Comparison of ENCODE assay signal across 8 cellular contexts in the genomic region with DNA sequence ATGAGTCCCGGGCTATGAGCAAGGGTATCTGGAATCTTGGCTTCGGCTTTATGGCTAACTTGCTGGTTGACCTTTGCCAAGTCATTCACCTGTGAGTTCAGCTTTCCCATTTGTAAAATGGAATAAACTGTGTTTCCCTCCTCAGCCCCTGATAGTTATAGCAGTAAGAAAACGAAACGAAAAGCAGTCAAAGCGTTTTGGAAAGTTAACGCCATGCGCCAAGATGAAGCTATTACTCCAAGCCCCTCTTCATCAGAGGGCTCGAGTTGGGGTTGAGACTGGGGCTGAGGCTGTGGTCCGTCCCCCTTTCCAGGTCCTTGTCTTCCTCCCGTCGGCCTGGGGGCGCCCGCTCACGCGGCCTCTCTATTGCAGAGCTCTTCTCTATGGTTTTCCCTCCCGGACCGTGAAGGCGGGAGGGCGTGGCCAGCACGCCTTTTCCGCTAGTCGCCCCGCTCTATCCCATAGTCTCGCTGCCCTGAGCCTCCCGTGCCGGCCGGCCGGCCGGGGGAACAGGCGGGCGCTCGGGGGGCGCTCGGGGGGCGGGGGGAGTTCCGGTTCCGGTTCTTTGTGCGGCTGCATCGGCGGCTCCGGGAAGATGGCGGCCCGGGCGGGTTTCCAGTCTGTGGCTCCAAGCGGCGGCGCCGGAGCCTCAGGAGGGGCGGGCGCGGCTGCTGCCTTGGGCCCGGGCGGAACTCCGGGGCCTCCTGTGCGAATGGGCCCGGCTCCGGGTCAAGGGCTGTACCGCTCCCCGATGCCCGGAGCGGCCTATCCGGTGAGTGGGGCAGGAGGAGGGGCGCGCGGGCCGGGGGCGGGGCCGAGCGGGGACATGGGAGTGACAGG. TPM values are rescaled to one million over a fixed set of nuclear protein-coding genes. Genes with fewer than 3 reads are reported as not detected.
DNase-seq lines count a peak whose midpoint lies in the region; ATAC-seq, FAIRE-seq and TF ChIP-seq lines count a peak whose summit lies in the region.

A gene (plus strand): TSS at position 568 of the 840 bp plus-strand sequence. CDS start 28 bp downstream, at position 596.

- DNase-seq in DMS53 treated with DMSO at 0.1 percent for 48 hours (lab: John Stamatoyannopoulos, UW; ENCODE audit: unreplicated experiment) = peak; percentile 87
- DNase-seq in RCC 7860 (ENCODE audit: low spot score) = peak; percentile 76
- peak; percentile 82 for DNase-seq in activated T-helper 1 cell treated with Interleukin-2 at 50 U/mL for 16 hours (ENCODE audit: low read depth)
- DNase-seq in fibroblast of gingiva (ENCODE audit: low read depth) = peak; percentile 90
- DNase-seq in naive thymus-derived CD4-positive, alpha-beta T cell = peak; percentile 65 to 85 (median 76)
- peak; percentile 82 for DNase-seq in stimulated activated naive B cell treated with anti-CD40 and anti-IgM and Interleukin-4, amounts not matched to agents 10 μg/mL and 1 μg/mL and 100 μg/mL, for 72 hours

- H3K4me2 ChIP-seq in KMS-11 = peak within 1 kb of the TSS; percentile 85

- peak within 1 kb of the TSS; percentile 49 for H3K9ac ChIP-seq in KMS-11

- no peaks in the 10 kb centered on the region for H3K27me3 ChIP-seq in KMS-11 (ENCODE audit: insufficient read depth, low read depth)
- no peaks in the 10 kb centered on the region for H3K27me3 ChIP-seq in naive thymus-derived CD4-positive, alpha-beta T cell (ENCODE audit: control insufficient read depth in 2 of 2, insufficient read depth in 2 of 2, low read length in 2 of 2)

- CTCF ChIA-PET in naive thymus-derived CD4-positive, alpha-beta T cell (lab: Charles Lee) = interaction anchor here (0.6 to 2.9 kb wide), 15 partner anchors 14 to 829 kb away, joined by 3 to 29 read pairs (median 4); a partner anchor contains a TSS

- peak within 1 kb of the TSS; percentile 93 to 99 (median 96) for H3K27ac Mint-ChIP-seq in naive thymus-derived CD4-positive, alpha-beta T cell
- H3K27ac Mint-ChIP-seq in stimulated activated naive B cell treated with anti-CD40 and anti-IgM and Interleukin-4, amounts not matched to agents 10 μg/mL and 1 μg/mL and 100 μg/mL, for 72 hours = peak within 1 kb of the TSS; percentile 98

- H2AFZ ChIP-seq in KMS-11 (ENCODE audit: low read depth) = peak within 1 kb of the TSS; percentile 79

- H3K79me2 ChIP-seq in KMS-11 (ENCODE audit: insufficient read depth, low read depth) = peaks cover 5% of the 10 kb centered on the region; the same call in 1 of the 2 replicates

- peak; percentile 40 for FAIRE-seq in RCC 7860 (lab: Jason Lieb, UNC)

- H3K4me1 ChIP-seq in KMS-11 (ENCODE audit: low read depth, poor library complexity, severe bottlenecking) = peaks cover 39% of the 10 kb centered on the region
- H3K4me1 ChIP-seq in naive thymus-derived CD4-positive, alpha-beta T cell (ENCODE audit: control insufficient read depth in 2 of 2, insufficient read depth in 2 of 2, low read length in 2 of 2) = peaks cover 0 to 5% of the 10 kb centered on the region in 2 donors

- peak within 1 kb of the TSS; percentile 87 to 98 (median 94) for H3K4me3 Mint-ChIP-seq in naive thymus-derived CD4-positive, alpha-beta T cell
- H3K4me3 Mint-ChIP-seq in stimulated activated naive B cell treated with anti-CD40 and anti-IgM and Interleukin-4, amounts not matched to agents 10 μg/mL and 1 μg/mL and 100 μg/mL, for 72 hours = peak within 1 kb of the TSS; percentile 96

- ATAC-seq in GM21717 (IDR thresholded peaks at IDR 0.05; ENCODE audit: unreplicated experiment) = peak; percentile 72
- ATAC-seq in naive thymus-derived CD4-positive, alpha-beta T cell = peak; percentile 92
- ATAC-seq in stimulated activated naive B cell treated with anti-CD40 and anti-IgM and Interleukin-4, amounts not matched to agents 10 μg/mL and 1 μg/mL and 100 μg/mL, for 72 hours (replicated peaks) = peak; percentile 92 to 94

- POLR2A ChIA-PET in naive thymus-derived CD4-positive, alpha-beta T cell (lab: Charles Lee) = interaction anchor here (0.6 to 5.2 kb wide), 13 partner anchors 9 to 380 kb away, joined by 3 to 53 read pairs (median 4); a partner anchor contains a TSS

- H3K27ac ChIP-seq in KMS-11 = peak within 1 kb of the TSS; percentile 63
- H3K27ac ChIP-seq in naive thymus-derived CD4-positive, alpha-beta T cell (ENCODE audit: low read depth, low read length) = peak within 1 kb of the TSS; percentile 98

- H3K27me3 Mint-ChIP-seq in naive thymus-derived CD4-positive, alpha-beta T cell = no peaks in the 10 kb centered on the region
- H3K27me3 Mint-ChIP-seq in stimulated activated naive B cell treated with anti-CD40 and anti-IgM and Interleukin-4, amounts not matched to agents 10 μg/mL and 1 μg/mL and 100 μg/mL, for 72 hours = peaks cover 0 to under 1% of the 10 kb centered on the region in 2 donors

- H3K36me3 Mint-ChIP-seq in naive thymus-derived CD4-positive, alpha-beta T cell = peaks cover 0 to 8% (median 4%) of the 10 kb centered on the region in 5 donors
- peaks cover under 1 to 13% of the 10 kb centered on the region in 2 donors for H3K36me3 Mint-ChIP-seq in stimulated activated naive B cell treated with anti-CD40 and anti-IgM and Interleukin-4, amounts not matched to agents 10 μg/mL and 1 μg/mL and 100 μg/mL, for 72 hours

- H3K9me3 Mint-ChIP-seq in naive thymus-derived CD4-positive, alpha-beta T cell = no peaks in the 10 kb centered on the region
- H3K9me3 Mint-ChIP-seq in stimulated activated naive B cell treated with anti-CD40 and anti-IgM and Interleukin-4, amounts not matched to agents 10 μg/mL and 1 μg/mL and 100 μg/mL, for 72 hours = no peaks in the 10 kb centered on the region

- peaks cover 15% of the 10 kb centered on the region for H3K36me3 ChIP-seq in KMS-11 (ENCODE audit: insufficient read depth)
- H3K36me3 ChIP-seq in naive thymus-derived CD4-positive, alpha-beta T cell (ENCODE audit: control insufficient read depth in 2 of 3, insufficient read depth in 3 of 3, low read length in 3 of 3) = peaks cover 11 to 38% (median 13%) of the 10 kb centered on the region in 3 experiments

- no peaks in the 10 kb centered on the region for H4K20me1 ChIP-seq in KMS-11 (ENCODE audit: insufficient read depth)

- peaks cover 6 to 46% (median 40%) of the 10 kb centered on the region in 7 donors for H3K4me1 Mint-ChIP-seq in naive thymus-derived CD4-positive, alpha-beta T cell
- peaks cover 26 to 49% of the 10 kb centered on the region in 2 donors for H3K4me1 Mint-ChIP-seq in stimulated activated naive B cell treated with anti-CD40 and anti-IgM and Interleukin-4, amounts not matched to agents 10 μg/mL and 1 μg/mL and 100 μg/mL, for 72 hours

- H3K4me3 ChIP-seq in KMS-11 (IDR thresholded peaks at IDR 0.05; ENCODE audit: insufficient read depth, low read depth, low read length) = no peak within 1 kb of the TSS
- peak within 1 kb of the TSS; percentile 82 for H3K4me3 ChIP-seq in naive thymus-derived CD4-positive, alpha-beta T cell (ENCODE audit: low read length)

- H3K9me3 ChIP-seq in naive thymus-derived CD4-positive, alpha-beta T cell (ENCODE audit: control insufficient read depth in 2 of 3, low read length in 3 of 3) = no peaks in the 10 kb centered on the region

- TF ChIP-seq CTCF in KMS-11 (conservative IDR thresholded peaks at IDR 0.05; ENCODE audit: low read depth, low read length) = peak; percentile 47

- intact Hi-C loops in naive thymus-derived CD4-positive, alpha-beta T cell (cut with micrococcal nuclease) = loop anchor here (1.0 to 10.0 kb wide), 12 partner anchors 10 to 1970 kb away; a partner anchor contains a TSS

RNA-seq across cellular contexts. Expression of the gene that starts here (rescaled TPM):
- 10 to 100 TPM; 65.1 to 88.5 (median 67.5) TPM for total RNA-seq in naive thymus-derived CD4-positive, alpha-beta T cell
- polyA plus RNA-seq in naive thymus-derived CD4-positive, alpha-beta T cell = 10 to 100 TPM in 1 of 2 donors, 1 to 10 TPM in 1; 9.5 to 16.6 TPM
